In genomic region chr6:139605350-139605749, GRCh38 we compare ENCODE assay signal across 23 cellular contexts.
DNase-seq lines count a peak whose midpoint lies in the region; ATAC-seq and TF ChIP-seq lines count a peak whose summit lies in the region.
"Had no signal": no experiment of that assay in that cellular context is flagged by ENCODE, and none has a peak within 500 bp of the region (broad histone marks: within the 10 kb centered on the region; RNA-seq: fewer than 3 reads in every experiment).

No MANE protein-coding gene starts in this region.

- TF ChIP-seq POLR2A in heart left ventricle (IDR thresholded peaks at IDR 0.05) = no peak

- TF ChIP-seq CTCF in heart left ventricle (IDR thresholded peaks at IDR 0.05) (no peak), brain microvascular endothelial cell (IDR thresholded peaks at IDR 0.05; ENCODE audit: low read depth, low read length, missing control alignments) (no peak)

- no peak overlapping the region for H3K4me3 ChIP-seq in right cardiac atrium (ENCODE audit: low read length)
- no peak overlapping the region for H3K4me3 ChIP-seq in heart left ventricle
- no peak overlapping the region for H3K4me3 ChIP-seq in brain microvascular endothelial cell (ENCODE audit: low read depth, low read length)
- H3K4me3 ChIP-seq: A549, esophagus squamous epithelium, GM12878, lung, SJCRH30, upper lobe of left lung had no signal

- intact Hi-C loops in right cardiac atrium (cut with DNase I) (no loop called here), heart left ventricle (cut with DNase I) (no loop called here)

- H3K36me3 ChIP-seq in heart left ventricle (no peaks in the 10 kb centered on the region), brain microvascular endothelial cell (replicated peaks) (no peaks in the 10 kb centered on the region)
- H3K36me3 ChIP-seq: esophagus squamous epithelium, SJCRH30, upper lobe of left lung had no signal

- 83% methylated on average over 3 of the region's 3 CpGs for WGBS in right cardiac atrium
- WGBS in heart left ventricle, 4 donors = 77 to 88% (median 87%) methylated on average over 3 of the region's 3 CpGs

- DNase-seq in right cardiac atrium (no peak), heart left ventricle (no peak), brain microvascular endothelial cell (peak; percentile 72), iris pigment epithelial cell (ENCODE audit: low read depth) (peak; percentile 99), NCI-H1694 treated with DMSO at 0.1 percent for 48 hours (lab: John Stamatoyannopoulos, UW) (no peak), cortex of kidney (lab: John Stamatoyannopoulos, UW) (no peak)
- DNase-seq: activated CD4-positive, CD25-positive, alpha-beta regulatory T cell treated with anti-CD3 and anti-CD28 coated beads, Interleukin-2, amount 50 U/mL, for 72 hours; activated effector memory CD4-positive, alpha-beta T cell treated with anti-CD3 and anti-CD28 coated beads, Interleukin-2, amount 50 U/mL, for 16 hours; anterior cingulate cortex; CD8-positive, alpha-beta memory T cell; esophagus squamous epithelium; natural killer cell; NCI-H187 treated with DMSO at 0.1 percent for 48 hours; NCI-H510A; SJCRH30; stimulated activated naive CD4-positive, alpha-beta T cell treated with Interleukin-2 at 50 U/mL for 16 hours; T-helper 9 cell; upper lobe of left lung had no signal

- H3K27me3 ChIP-seq in right cardiac atrium (ENCODE audit: control insufficient read depth, insufficient read depth) = no peaks in the 10 kb centered on the region
- no peaks in the 10 kb centered on the region for H3K27me3 ChIP-seq in heart left ventricle
- no peaks in the 10 kb centered on the region for H3K27me3 ChIP-seq in brain microvascular endothelial cell (replicated peaks)
- H3K27me3 ChIP-seq: esophagus squamous epithelium, SJCRH30, upper lobe of left lung had no signal

- in situ Hi-C loops in brain microvascular endothelial cell (cut with HindIII; ENCODE audit: low pct_ligation_motif_present, low sequenced_read_pairs) = no loop called here

- no peaks in the 10 kb centered on the region for H3K9me3 ChIP-seq in right cardiac atrium (ENCODE audit: control insufficient read depth, low read length)
- H3K9me3 ChIP-seq in heart left ventricle = peaks cover 0 to 3% (median 0%) of the 10 kb centered on the region in 12 donors
- H3K9me3 ChIP-seq: A549, SJCRH30, upper lobe of left lung had no signal

- H3K4me1 ChIP-seq in right cardiac atrium (ENCODE audit: control insufficient read depth, insufficient read depth, low read length) (peaks cover 1% of the 10 kb centered on the region), heart left ventricle (peaks cover 0 to 6% (median 0%) of the 10 kb centered on the region in 12 donors)
- H3K4me1 ChIP-seq: A549, SJCRH30 had no signal

- H3K27ac ChIP-seq in right cardiac atrium (ENCODE audit: low read length) = no peak overlapping the region
- H3K27ac ChIP-seq in heart left ventricle = no peak overlapping the region
- H3K27ac ChIP-seq in brain microvascular endothelial cell = no peak overlapping the region
- H3K27ac ChIP-seq: A549, SJCRH30, upper lobe of left lung had no signal

- ATAC-seq in right cardiac atrium (peak; percentile 40 to 41), heart left ventricle (no peak), HG03025 (IDR thresholded peaks at IDR 0.05; ENCODE audit: low FRiP score, unreplicated experiment) (no peak), HG03159 (IDR thresholded peaks at IDR 0.05; ENCODE audit: unreplicated experiment) (no peak)
- ATAC-seq: A549, GM12878, natural killer cell had no signal

Comparison
In these comparisons a context has a peak if more than half of its experiments do, and no peak if none do; other contexts are left out.
1. ATAC-seq: peak in right cardiac atrium (2 of 2); none in heart left ventricle (0 of 4), HG03025 (single experiment) and HG03159 (single experiment).
2. DNase-seq: peak in brain microvascular endothelial cell (single experiment) and iris pigment epithelial cell (single experiment); none in right cardiac atrium (0 of 3), heart left ventricle (0 of 5), NCI-H1694 treated with DMSO at 0.1 percent for 48 hours (single experiment) and cortex of kidney (single experiment).